In the genomic region with DNA sequence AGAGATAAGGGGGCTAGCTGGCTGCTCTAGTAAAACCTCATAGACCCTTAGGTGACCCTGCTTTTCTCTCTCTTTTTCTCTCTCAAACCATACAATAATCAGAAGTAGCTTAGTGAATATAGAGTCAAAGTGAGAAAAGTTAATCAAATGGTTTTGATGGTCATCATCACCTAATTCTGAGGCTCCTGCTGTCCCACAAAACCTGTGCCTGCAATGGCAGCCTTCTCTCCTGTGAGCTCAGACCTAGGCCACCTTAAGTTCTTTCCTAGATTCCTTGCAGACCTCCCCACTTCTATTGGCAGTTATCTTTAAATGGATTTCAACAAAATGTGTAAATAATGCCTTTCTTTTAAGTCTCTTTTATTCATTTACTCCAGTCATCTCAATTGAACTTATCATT, we compare ENCODE assay signal across 14 cellular contexts. TPM values are rescaled to one million over a fixed set of nuclear protein-coding genes. Genes with fewer than 3 reads are reported as not detected.
DNase-seq lines count a peak whose midpoint lies in the region; ATAC-seq, FAIRE-seq and TF ChIP-seq lines count a peak whose summit lies in the region.
"Had no signal": no experiment of that assay in that cellular context is flagged by ENCODE, and none has a peak within 500 bp of the region (broad histone marks: within the 10 kb centered on the region; RNA-seq: fewer than 3 reads in every experiment).

No MANE protein-coding gene starts in this region.

- POLR2A ChIA-PET in K562 (lab: Yijun Ruan, JAX): interaction anchor here (0.6 to 1.9 kb wide), 15 partner anchors 8 to 128 kb away, joined by 3 to 7 read pairs (median 4); no protein-coding TSS in a partner anchor

- H3K27me3 Mint-ChIP-seq in activated T-cell treated with anti-CD3 and anti-CD28 coated beads, Interleukin-2, amount 50 U/mL, for 4 hours (ENCODE audit: low read depth): no peaks in the 10 kb centered on the region

- no peak for TF ChIP-seq EP300 in K562 (IDR thresholded peaks at IDR 0.05; ENCODE audit: low read length)

- H3K27ac ChIP-seq in OCI-LY1 (ENCODE audit: low read depth, low read length, poor library complexity, severe bottlenecking): peak overlapping the region; percentile 5
- H3K27ac ChIP-seq in K562 (ENCODE audit: extremely low read depth, low read depth, low read length): peak overlapping the region; percentile 93; the same call in 2 of the 3 replicates
- peak overlapping the region; percentile 7 to 98 (median 94) for H3K27ac ChIP-seq in spleen
- no peak overlapping the region for H3K27ac ChIP-seq in breast epithelium

- BruUV-seq in K562 (replicated peaks; lab: Mats Ljungman, UMichigan): no TSS peak

- peak; percentile 11 for FAIRE-seq in K562 (lab: Jason Lieb, UNC)

- H3K79me2 ChIP-seq in OCI-LY1 (ENCODE audit: insufficient read depth, low read length): peaks cover 34% of the 10 kb centered on the region
- peaks cover 57% of the 10 kb centered on the region for H3K79me2 ChIP-seq in K562 (ENCODE audit: control insufficient read depth, insufficient read depth, low read length)

- TF ChIP-seq POLR2A in K562 (conservative IDR thresholded peaks at IDR 0.05) (no peak), spleen (IDR thresholded peaks at IDR 0.05) (no peak), breast epithelium (IDR thresholded peaks at IDR 0.05) (no peak)

- H3K9me3 ChIP-seq in OCI-LY1 (ENCODE audit: low read length) (no peaks in the 10 kb centered on the region), K562 (replicated peaks; ENCODE audit: control insufficient read depth, insufficient read depth, low read depth, low read length) (no peaks in the 10 kb centered on the region), spleen (no peaks in the 10 kb centered on the region), breast epithelium (no peaks in the 10 kb centered on the region)

- intact Hi-C loops in K562 (cut with micrococcal nuclease): no loop called here
- intact Hi-C loops in spleen (cut with DNase I; ENCODE audit: low total_unique reads): no loop called here
- intact Hi-C loops in breast epithelium (cut with DNase I; ENCODE audit: low total_unique reads): no loop called here

- TF ChIP-seq CTCF in OCI-LY1 (IDR thresholded peaks at IDR 0.05; ENCODE audit: low read length) (no peak), K562 (IDR thresholded peaks at IDR 0.05 in 2 of 3, conservative IDR thresholded peaks at IDR 0.05 in 1 of 3; ENCODE audit: insufficient read depth in 2 of 3, low read depth in 1 of 3, low read length in 3 of 3) (no peak), spleen (IDR thresholded peaks at IDR 0.05 in 8 of 11, conservative IDR thresholded peaks at IDR 0.05 in 3 of 11) (no peak), breast epithelium (IDR thresholded peaks at IDR 0.05) (no peak)

- in situ Hi-C loops in K562 (cut with MboI): no loop called here

- H3K4me2 ChIP-seq in OCI-LY1 (ENCODE audit: low read length) (peak overlapping the region; percentile 85), K562 (ENCODE audit: insufficient read depth, low read length) (peak overlapping the region; percentile 53)

- H2AFZ ChIP-seq in OCI-LY1 (ENCODE audit: low read length): no peak overlapping the region
- no peak overlapping the region for H2AFZ ChIP-seq in K562 (ENCODE audit: low read depth, low read length)

- H3K4me1 ChIP-seq in OCI-LY1 (ENCODE audit: insufficient read depth, low read length, severe bottlenecking): peaks cover 64% of the 10 kb centered on the region
- H3K4me1 ChIP-seq in K562 (replicated peaks in 1 of 2; ENCODE audit: control insufficient read depth in 2 of 2, insufficient read depth in 2 of 2, low read length in 2 of 2): peaks cover 9 to 36% of the 10 kb centered on the region in 2 experiments
- peaks cover 25 to 83% (median 60%) of the 10 kb centered on the region in 6 donors for H3K4me1 ChIP-seq in spleen
- H3K4me1 ChIP-seq in breast epithelium: peaks cover 0 to 5% of the 10 kb centered on the region in 2 donors

- H3K9me2 ChIP-seq in OCI-LY1 (ENCODE audit: low read depth, low read length): no peaks in the 10 kb centered on the region

- H3K4me3 ChIP-seq in OCI-LY1 (ENCODE audit: low read depth, low read length, poor library complexity, severe bottlenecking): peak overlapping the region; percentile 89
- H3K4me3 ChIP-seq in K562: peak overlapping the region; percentile 83; the same call in 1 of the 2 replicates
- H3K4me3 ChIP-seq in spleen: peak overlapping the region in 2 of 8 donors; percentile 91 to 96
- H3K4me3 ChIP-seq in breast epithelium: no peak overlapping the region

- no peak for ATAC-seq in activated T-cell treated with anti-CD3 and anti-CD28 coated beads, Interleukin-2, amount 50 U/mL, for 4 hours
- ATAC-seq in K562: no peak

- no peaks in the 10 kb centered on the region for H3K9me3 Mint-ChIP-seq in activated T-cell treated with anti-CD3 and anti-CD28 coated beads, Interleukin-2, amount 50 U/mL, for 4 hours
- H3K9me3 Mint-ChIP-seq: endodermal cell had no signal

- CTCF ChIA-PET in K562 (lab: Yijun Ruan, JAX; ENCODE audit: low intra/inter-chr PET ratio): interaction anchor here (0.6 kb wide), 1 partner anchor 482 kb away, joined by 3 read pairs; no protein-coding TSS in a partner anchor

- H3K36me3 ChIP-seq in OCI-LY1 (ENCODE audit: insufficient read depth, low read length) (peaks cover 10% of the 10 kb centered on the region; the same call in 1 of the 2 replicates), K562 (ENCODE audit: control insufficient read depth, insufficient read depth, low read length) (peaks cover 16% of the 10 kb centered on the region; the same call in 1 of the 3 replicates), spleen (peaks cover 0 to 3% (median 0%) of the 10 kb centered on the region in 6 donors), breast epithelium (no peaks in the 10 kb centered on the region)

- H3K4me3 Mint-ChIP-seq in activated T-cell treated with anti-CD3 and anti-CD28 coated beads, Interleukin-2, amount 50 U/mL, for 4 hours: peak overlapping the region; percentile 33

- no peaks in the 10 kb centered on the region for H3K27me3 ChIP-seq in OCI-LY1 (ENCODE audit: insufficient read depth, low read length)
- no peaks in the 10 kb centered on the region for H3K27me3 ChIP-seq in K562 (ENCODE audit: control insufficient read depth in 2 of 2, insufficient read depth in 2 of 2, low read length in 2 of 2)
- no peaks in the 10 kb centered on the region for H3K27me3 ChIP-seq in spleen (replicated peaks in 1 of 7)
- H3K27me3 ChIP-seq in breast epithelium: no peaks in the 10 kb centered on the region

- no peak for DNase-seq in activated T-cell treated with anti-CD3 and anti-CD28 coated beads, Interleukin-2, amount 50 U/mL, for 4 hours
- DNase-seq in activated T-cell treated with anti-CD3 and anti-CD28 coated beads, Interleukin-2, amount 50 U/mL, for 1 hour: no peak
- DNase-seq in K562 (ENCODE audit: extremely low read depth in 1 of 4, low spot score in 3 of 4) (no peak), spleen (no peak), NCI-H146 (lab: John Stamatoyannopoulos, UW) (no peak), NK-92 (lab: John Stamatoyannopoulos, UW; ENCODE audit: unreplicated experiment) (no peak), breast epithelium (ENCODE audit: low spot score in 2 of 2) (no peak)
- DNase-seq: DMS79, endodermal cell, left ventricle myocardium superior, NCI-H2171 treated with DMSO at 0.1 percent for 48 hours, occipital lobe had no signal

- H3K36me3 Mint-ChIP-seq in activated T-cell treated with anti-CD3 and anti-CD28 coated beads, Interleukin-2, amount 50 U/mL, for 4 hours (ENCODE audit: insufficient read depth): peaks cover 3% of the 10 kb centered on the region

- no peaks in the 10 kb centered on the region for H3K9me1 ChIP-seq in K562 (ENCODE audit: control insufficient read depth, insufficient read depth, low read length)

- TF ChIP-seq RAD21 in K562 (CRISPR knock-in tag; conservative IDR thresholded peaks at IDR 0.05 in 1 of 2, IDR thresholded peaks at IDR 0.05 in 1 of 2): no peak

- H3K9ac ChIP-seq in OCI-LY1 (ENCODE audit: low read length): peak overlapping the region; percentile 96
- peak overlapping the region; percentile 64 to 98; a peak in 3 of 4 replicates for H3K9ac ChIP-seq in K562 (ENCODE audit: insufficient read depth in 1 of 2, low read depth in 2 of 2, low read length in 2 of 2)

- no peaks in the 10 kb centered on the region; the same call in 1 of the 2 replicates for H3F3A ChIP-seq in OCI-LY1 (ENCODE audit: insufficient read depth, low read length)

- peaks cover 51% of the 10 kb centered on the region for H3K4me1 Mint-ChIP-seq in activated T-cell treated with anti-CD3 and anti-CD28 coated beads, Interleukin-2, amount 50 U/mL, for 4 hours (ENCODE audit: low read depth)

- H4K20me1 ChIP-seq in OCI-LY1 (ENCODE audit: insufficient read depth, low read length): no peaks in the 10 kb centered on the region
- no peaks in the 10 kb centered on the region for H4K20me1 ChIP-seq in K562 (replicated peaks; ENCODE audit: control insufficient read depth, insufficient read depth, low read length)

RNA-seq across cellular contexts. Expression of a gene that starts 1.5 kb away (rescaled TPM):
- total RNA-seq in activated T-cell treated with anti-CD3 and anti-CD28 coated beads, Interleukin-2, amount 50 U/mL, for 4 hours: 10 to 100 TPM; 60.0 to 73.9 (median 61.2) TPM
- 20.5 and 93.3 TPM in 2 replicates for total RNA-seq in K562 (2011; cell fraction: chromatin; rRNA removed; ENCODE audit: low replicate concordance)
- 6.8 and 10.9 TPM in 2 replicates for total RNA-seq in K562 (2011; cell fraction: nucleolus; rRNA removed)
- total RNA-seq in K562 (2011; cell fraction: nucleoplasm; rRNA removed): 27.2 and 35.5 TPM in 2 replicates
- total RNA-seq in K562 (2014; rRNA removed): 34.2 and 44.0 TPM in 2 replicates
- 68.9 and 93.0 TPM in 2 replicates for total RNA-seq in K562 (2014; rRNA removed; fragmentation: Illumina TruSeq; extraction: Trizol)
- 70.2 and 75.8 TPM in 2 replicates for total RNA-seq in K562 (2015; rRNA removed; fragmentation: Illumina TruSeq; extraction: Trizol)
- 54.1 and 57.1 TPM in 2 replicates for total RNA-seq in K562 (2021)
- polyA plus RNA-seq in K562 (2011; rRNA removed): 31.2 and 50.6 TPM in 2 replicates
- polyA plus RNA-seq in K562 (2011; cell fraction: cytosol; rRNA removed): 4.7 and 9.4 TPM in 2 replicates
- 7.0 and 13.4 TPM in 2 replicates for polyA plus RNA-seq in K562 (2011; cell fraction: nucleus; rRNA removed)
- polyA plus RNA-seq in K562 (2012): 39.9 and 43.0 TPM in 2 replicates
- 74.4 and 92.1 TPM in 2 replicates for polyA plus RNA-seq in K562 (2014; fragmentation: Illumina TruSeq; extraction: Trizol)
- 10 to 100 TPM; 40.0 to 50.9 TPM for polyA plus RNA-seq in K562 (2014; fragmentation: Nextera tagmentation; extraction: Ambion mirVana)
- 62.4 and 69.0 TPM in 2 replicates for polyA plus RNA-seq in K562 (2014; rRNA removed)
- 39.2 and 49.2 TPM in 2 replicates for polyA minus RNA-seq in K562 (2011; rRNA and poly(A)+ RNA removed)
- polyA minus RNA-seq in K562 (2011; cell fraction: cytosol; rRNA and poly(A)+ RNA removed): 14.5 and 19.5 TPM in 2 replicates
- polyA minus RNA-seq in K562 (2011; cell fraction: nucleus; rRNA and poly(A)+ RNA removed): 19.5 and 30.1 TPM in 2 replicates
- 10 to 100 TPM; 15.8 to 35.5 (median 27.1) TPM for total RNA-seq in spleen
- 10 to 100 TPM; 12.2 to 15.2 (median 14.4) TPM for polyA plus RNA-seq in spleen
- 10 to 100 TPM; 11.4 to 25.0 (median 18.7) TPM for total RNA-seq in breast epithelium

RNA-seq across cellular contexts. Expression of a gene that starts 17.9 kb away (rescaled TPM):
- total RNA-seq in activated T-cell treated with anti-CD3 and anti-CD28 coated beads, Interleukin-2, amount 50 U/mL, for 4 hours: under 1 TPM in 1 of 3 donors, not detected in 2; 0.14 TPM
- total RNA-seq in K562 (2011; cell fraction: chromatin; rRNA removed; ENCODE audit: low replicate concordance): not detected in 2 replicates
- total RNA-seq in K562 (2011; cell fraction: nucleolus; rRNA removed): not detected in 2 replicates
- not detected in 2 replicates for total RNA-seq in K562 (2011; cell fraction: nucleoplasm; rRNA removed)
- total RNA-seq in K562 (2014; rRNA removed): 0.04 TPM in 1 of 2 replicates, not detected in the other
- total RNA-seq in K562 (2014; rRNA removed; fragmentation: Illumina TruSeq; extraction: Trizol): not detected in 2 replicates
- not detected in 2 replicates for total RNA-seq in K562 (2015; rRNA removed; fragmentation: Illumina TruSeq; extraction: Trizol)
- total RNA-seq in K562 (2021): not detected in 2 replicates
- 0.03 TPM in 1 of 2 replicates, not detected in the other for polyA plus RNA-seq in K562 (2011; rRNA removed)
- 0.04 TPM in 1 of 2 replicates, not detected in the other for polyA plus RNA-seq in K562 (2011; cell fraction: cytosol; rRNA removed)
- polyA plus RNA-seq in K562 (2011; cell fraction: nucleus; rRNA removed): 0.16 TPM in 1 of 2 replicates, not detected in the other
- polyA plus RNA-seq in K562 (2012): 0.17 TPM in 1 of 2 replicates, not detected in the other
- polyA plus RNA-seq in K562 (2014; fragmentation: Illumina TruSeq; extraction: Trizol): not detected in 2 replicates
- not detected for polyA plus RNA-seq in K562 (2014; fragmentation: Nextera tagmentation; extraction: Ambion mirVana)
- polyA plus RNA-seq in K562 (2014; rRNA removed): not detected in 2 replicates
- polyA minus RNA-seq in K562 (2011; rRNA and poly(A)+ RNA removed): 0.12 TPM in 1 of 2 replicates, not detected in the other
- not detected in 2 replicates for polyA minus RNA-seq in K562 (2011; cell fraction: cytosol; rRNA and poly(A)+ RNA removed)
- polyA minus RNA-seq in K562 (2011; cell fraction: nucleus; rRNA and poly(A)+ RNA removed): not detected in 2 replicates
- total RNA-seq in spleen: under 1 TPM in 3 of 7 donors, not detected in 4; 0.32 to 0.92 (median 0.70) TPM
- under 1 TPM; 0.05 to 0.16 (median 0.13) TPM for polyA plus RNA-seq in spleen
- 1 to 10 TPM in 2 of 3 donors, under 1 TPM in 1; 0.98 to 1.4 (median 1.0) TPM for total RNA-seq in breast epithelium
- total RNA-seq: endodermal cell; occipital lobe; T-helper 1 cell treated with Interleukin-12 subunit alpha and Interleukin-12 subunit beta and Interleukin-4 antibody, amounts not matched to agents 30 ng/mL and 1 ng/mL, for 36 hours had no signal

RNA-seq across cellular contexts. Expression of a gene that starts 51.3 kb away (rescaled TPM):
- total RNA-seq in activated T-cell treated with anti-CD3 and anti-CD28 coated beads, Interleukin-2, amount 50 U/mL, for 4 hours: 1 to 10 TPM in 1 of 3 donors, under 1 TPM in 2; 0.55 to 1.3 (median 0.66) TPM
- total RNA-seq in K562 (2011; cell fraction: chromatin; rRNA removed; ENCODE audit: low replicate concordance): 1.5 and 4.3 TPM in 2 replicates
- total RNA-seq in K562 (2011; cell fraction: nucleolus; rRNA removed): 2.2 and 2.3 TPM in 2 replicates
- total RNA-seq in K562 (2011; cell fraction: nucleoplasm; rRNA removed): 1.7 and 2.3 TPM in 2 replicates
- total RNA-seq in K562 (2014; rRNA removed) (0.45 and 0.78 TPM in 2 replicates), K562 (2014; rRNA removed; fragmentation: Illumina TruSeq; extraction: Trizol) (0.15 and 0.16 TPM in 2 replicates), K562 (2015; rRNA removed; fragmentation: Illumina TruSeq; extraction: Trizol) (0.15 and 0.33 TPM in 2 replicates), K562 (2021) (0.78 and 1.3 TPM in 2 replicates), spleen (10 to 100 TPM; 50.6 to 84.3 (median 57.8) TPM), breast epithelium (10 to 100 TPM; 40.6 to 87.8 (median 60.3) TPM)
- polyA plus RNA-seq in K562 (2011; rRNA removed) (0.38 and 0.61 TPM in 2 replicates), K562 (2014; fragmentation: Illumina TruSeq; extraction: Trizol) (0.37 and 0.43 TPM in 2 replicates), K562 (2014; fragmentation: Nextera tagmentation; extraction: Ambion mirVana) (under 1 TPM in 1 of 2 experiments, not detected in 1; 0.03 TPM), K562 (2014; rRNA removed) (0.44 and 1.1 TPM in 2 replicates), spleen (100 to 1,000 TPM in 1 of 3 donors, 10 to 100 TPM in 2; 21.4 to 116 (median 64.3) TPM)
- 0.49 and 0.50 TPM in 2 replicates for polyA plus RNA-seq in K562 (2011; cell fraction: cytosol; rRNA removed)
- 2.9 and 5.0 TPM in 2 replicates for polyA plus RNA-seq in K562 (2011; cell fraction: nucleus; rRNA removed)
- 0.76 and 2.1 TPM in 2 replicates for polyA plus RNA-seq in K562 (2012)
- 0.60 and 0.78 TPM in 2 replicates for polyA minus RNA-seq in K562 (2011; rRNA and poly(A)+ RNA removed)
- not detected in 2 replicates for polyA minus RNA-seq in K562 (2011; cell fraction: cytosol; rRNA and poly(A)+ RNA removed)
- 1.3 and 3.3 TPM in 2 replicates for polyA minus RNA-seq in K562 (2011; cell fraction: nucleus; rRNA and poly(A)+ RNA removed)

Comparison
In these comparisons a context has a peak if more than half of its experiments do, and no peak if none do; other contexts are left out.
1. H3K27ac ChIP-seq: peak in OCI-LY1 (single experiment), K562 (single experiment) and spleen (8 of 8); none in breast epithelium (0 of 2).
2. H3K4me3 ChIP-seq: peak in OCI-LY1 (single experiment) and K562 (single experiment); none in breast epithelium (0 of 3).
3. RNA of a gene that starts 51.3 kb away (total RNA-seq): 40.6 to 87.8 TPM in breast epithelium and 50.6 to 84.3 TPM in spleen; 0.55 to 1.3 TPM in activated T-cell treated with anti-CD3 and anti-CD28 coated beads, Interleukin-2, amount 50 U/mL, for 4 hours and 0.15 to 4.3 TPM in K562; every median in the first group is over 4 times any median in the second.